ENCODE assay signal across 1 cellular context in genomic region chr1:208739636-208740035, GRCh38.
DNase-seq lines count a peak whose midpoint lies in the region; TF ChIP-seq lines count a peak whose summit lies in the region.
"Not testable (repeated sequence)": the region's sequence is repeated elsewhere in the genome, so short reads cannot be mapped to it uniquely, and the experiment has no call there.

No MANE protein-coding gene starts in this region.

- H3K4me3 Mint-ChIP-seq in chondrocyte (ENCODE audit: unreplicated experiment) = not testable (repeated sequence)

- not testable (repeated sequence) for H3K9me3 Mint-ChIP-seq in chondrocyte (ENCODE audit: low read depth)

- not testable (repeated sequence) for H3K27ac Mint-ChIP-seq in chondrocyte (ENCODE audit: unreplicated experiment)

- H3K27me3 Mint-ChIP-seq in chondrocyte (ENCODE audit: low read depth) = not testable (repeated sequence)

- not testable (repeated sequence) for H3K36me3 Mint-ChIP-seq in chondrocyte (ENCODE audit: low read depth)

- not testable (repeated sequence) for TF ChIP-seq CTCF in chondrocyte (IDR thresholded peaks at IDR 0.05)

- not testable (repeated sequence) for H3K4me1 Mint-ChIP-seq in chondrocyte (ENCODE audit: low read depth)

- DNase-seq in chondrocyte (ENCODE audit: low spot score) = peak; percentile 75
